7 cellular contexts compared by ENCODE assay signal in the genomic region with DNA sequence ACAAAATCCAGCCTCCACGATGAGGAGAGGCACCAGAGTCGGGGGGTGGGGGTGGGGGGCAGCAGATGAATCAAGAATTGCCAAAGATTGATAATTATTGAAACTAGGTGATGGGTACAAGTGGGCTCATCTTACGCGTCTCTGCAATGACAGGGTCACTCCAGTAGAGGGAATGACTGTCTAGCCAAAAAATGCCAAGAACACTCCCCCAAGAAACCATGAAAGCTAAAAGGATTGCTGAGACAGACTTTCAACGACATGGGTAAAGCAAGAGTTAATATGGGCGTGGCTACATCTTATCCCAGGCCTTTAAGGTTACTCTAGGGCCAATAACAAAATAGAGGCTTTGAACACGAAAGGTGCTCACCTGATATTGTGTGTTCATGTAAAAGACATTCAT.
A peak's percentile ranks its signal among the peaks of the same experiment; 100 is the strongest.
DNase-seq lines count a peak whose midpoint lies in the region; ATAC-seq and TF ChIP-seq lines count a peak whose summit lies in the region.

No MANE protein-coding gene starts in this region.

- ATAC-seq in HG02759 (IDR thresholded peaks at IDR 0.05; ENCODE audit: unreplicated experiment): peak; percentile 50
- ATAC-seq in HG03097 (IDR thresholded peaks at IDR 0.05; ENCODE audit: low FRiP score, unreplicated experiment): no peak

- H3K36me3 ChIP-seq in kidney epithelial cell (ENCODE audit: control insufficient read depth, insufficient read depth, low read length): no peaks in the 10 kb centered on the region

- H3K4me3 ChIP-seq in kidney epithelial cell (ENCODE audit: low read depth, low read length): no peak overlapping the region

- no peak for DNase-seq in GM10248 (ENCODE audit: extremely low spot score)
- peak; percentile 68 for DNase-seq in SK-MEL-5 (ENCODE audit: low read depth, low spot score)
- DNase-seq in kidney epithelial cell (ENCODE audit: low read depth): no peak
- DNase-seq in NCI-H2107 treated with DMSO at 0.1 percent for 48 hours (lab: John Stamatoyannopoulos, UW; ENCODE audit: unreplicated experiment): no peak
- no peak for DNase-seq in activated CD8-positive, alpha-beta memory T cell treated with anti-CD3 and anti-CD28 coated beads, Interleukin-2, amount 50 U/mL, for 4 hours

- peak; percentile 20 for TF ChIP-seq CTCF in GM10248 (IDR thresholded peaks at IDR 0.05; ENCODE audit: control extremely low read depth, extremely low read depth, low read depth, missing control alignments)
- peak; percentile 17 for TF ChIP-seq CTCF in kidney epithelial cell (IDR thresholded peaks at IDR 0.05; ENCODE audit: insufficient read depth, low read length, poor library complexity, severe bottlenecking)

- POLR2A ChIA-PET in GM10248 (lab: Yijun Ruan, JAX): no interaction called here

- CTCF ChIA-PET in GM10248 (lab: Yijun Ruan, JAX): interaction anchor here (1.0 to 1.6 kb wide), 2 partner anchors 15 to 42 kb away, joined by 3 to 4 read pairs; no protein-coding TSS in a partner anchor

- H3K27me3 ChIP-seq in kidney epithelial cell (ENCODE audit: control insufficient read depth, insufficient read depth, low read length): no peaks in the 10 kb centered on the region

- in situ Hi-C loops in SK-MEL-5 (cut with HindIII; ENCODE audit: low pct_unique_long_range_greater_than_20kb, low sequenced_read_pairs): no loop called here
